Comparison of ENCODE assay signal across 8 cellular contexts in genomic region chr18:46104128-46104911, GRCh38. TPM values are rescaled to one million over a fixed set of nuclear protein-coding genes. Genes with fewer than 3 reads are reported as not detected.
DNase-seq lines count a peak whose midpoint lies in the region; ATAC-seq and TF ChIP-seq lines count a peak whose summit lies in the region.

Gene HAUS1 (plus strand): TSS chr18:46104385. CDS start chr18:46104412, 27 bp downstream.

- peaks cover 31% of the 10 kb centered on the region for H3K4me1 Mint-ChIP-seq in CD8-positive, alpha-beta T cell (ENCODE audit: low read depth)

- intact Hi-C loops in CD8-positive, alpha-beta T cell (cut with DNase I, micrococcal nuclease) = loop anchor here (1.0 to 10.0 kb wide), 6 partner anchors 68 to 1830 kb away; partner anchors contain the start of genes EPG5 (in 1 of the 2), KATNAL2 (in 1 of the 2), PIAS2 (in 1 of the 2) and SMAD2 (in 1 of the 2)

- no peaks in the 10 kb centered on the region for H3K27me3 ChIP-seq in CD8-positive, alpha-beta T cell (ENCODE audit: insufficient read depth, low read length)
- H3K27me3 ChIP-seq in lung (ENCODE audit: control insufficient read depth, insufficient read depth) = no peaks in the 10 kb centered on the region

- H3K4me3 Mint-ChIP-seq in CD8-positive, alpha-beta T cell = peak within 1 kb of the TSS; percentile 96

- no peak for TF ChIP-seq CTCF in CD8-positive, alpha-beta T cell (IDR thresholded peaks at IDR 0.05)
- no peak for TF ChIP-seq CTCF in lung (IDR thresholded peaks at IDR 0.05; ENCODE audit: control extremely low read depth, extremely low read depth)

- peak; percentile 42 to 88 (median 77) for DNase-seq in CD8-positive, alpha-beta T cell
- peak; percentile 25 for DNase-seq in HS-5 (ENCODE audit: low read depth)
- DNase-seq in NOMO-1 (lab: John Stamatoyannopoulos, UW; ENCODE audit: unreplicated experiment in 2 of 2) = peak; percentile 71 to 82
- peak; percentile 94 for DNase-seq in activated CD8-positive, alpha-beta memory T cell treated with anti-CD3 and anti-CD28 coated beads for 24 hours
- peak; percentile 80 for DNase-seq in effector CD8-positive, alpha-beta T cell (lab: John Stamatoyannopoulos, UW)
- peak; percentile 93 for DNase-seq in lung (ENCODE audit: low spot score)
- DNase-seq in stimulated activated CD4-positive, alpha-beta T cell treated with anti-CD3 and anti-CD28 coated beads, TNF-alpha, amount 100 ng/mL, for 24 hours (ENCODE audit: low read depth in 3 of 3) = peak; percentile 75 to 86 (median 76)

- peaks cover 24% of the 10 kb centered on the region for H3K36me3 Mint-ChIP-seq in CD8-positive, alpha-beta T cell

- 0 to 1% methylated on average over 55 to 57 of the region's 57 CpGs for WGBS in lung, 2 donors

- ATAC-seq in CD8-positive, alpha-beta T cell = peak; percentile 95
- ATAC-seq in GM19463 (IDR thresholded peaks at IDR 0.05; ENCODE audit: unreplicated experiment) = peak; percentile 97
- ATAC-seq in lung (ENCODE audit: insufficient read depth, low FRiP score) = peak; percentile 97

- CTCF ChIA-PET in CD8-positive, alpha-beta T cell (lab: Charles Lee) = interaction anchor here (1.4 to 1.8 kb wide), 3 partner anchors 24 to 69 kb away, joined by 4 to 6 read pairs (median 4); no protein-coding TSS in a partner anchor

- H3K9me3 Mint-ChIP-seq in CD8-positive, alpha-beta T cell = no peaks in the 10 kb centered on the region

- H3K4me3 ChIP-seq in CD8-positive, alpha-beta T cell (ENCODE audit: low read depth, low read length) = peak within 1 kb of the TSS; percentile 87
- H3K4me3 ChIP-seq in lung = peak within 1 kb of the TSS; percentile 66

- H3K27ac Mint-ChIP-seq in CD8-positive, alpha-beta T cell = peak within 1 kb of the TSS; percentile 88

- no peaks in the 10 kb centered on the region for H3K27me3 Mint-ChIP-seq in CD8-positive, alpha-beta T cell (ENCODE audit: low read depth)

- no peaks in the 10 kb centered on the region for H3K9me3 ChIP-seq in CD8-positive, alpha-beta T cell (ENCODE audit: low read length)
- H3K9me3 ChIP-seq in lung (ENCODE audit: control insufficient read depth in 2 of 2, insufficient read depth in 1 of 2, low read length in 1 of 2) = no peaks in the 10 kb centered on the region

- H3K36me3 ChIP-seq in CD8-positive, alpha-beta T cell (ENCODE audit: insufficient read depth, low read length) = no peaks in the 10 kb centered on the region
- peaks cover 0 to 4% of the 10 kb centered on the region in 2 donors for H3K36me3 ChIP-seq in lung (ENCODE audit: control insufficient read depth in 2 of 2, insufficient read depth in 2 of 2, low read length in 2 of 2)

- H3K4me1 ChIP-seq in CD8-positive, alpha-beta T cell (ENCODE audit: insufficient read depth, low read length) = peaks cover 12% of the 10 kb centered on the region
- no peaks in the 10 kb centered on the region for H3K4me1 ChIP-seq in lung (ENCODE audit: control insufficient read depth in 2 of 2, insufficient read depth in 2 of 2, low read length in 2 of 2)

- peak within 1 kb of the TSS; percentile 52 for H3K27ac ChIP-seq in CD8-positive, alpha-beta T cell (ENCODE audit: low read depth, low read length)
- H3K27ac ChIP-seq in lung (ENCODE audit: low read depth in 1 of 2, low read length in 1 of 2) = peak within 1 kb of the TSS; percentile 78 to 86

- POLR2A ChIA-PET in CD8-positive, alpha-beta T cell (lab: Charles Lee) = interaction anchor here (0.8 to 1.5 kb wide), 2 partner anchors 55 to 69 kb away, joined by 3 to 5 read pairs; a partner anchor contains a TSS

RNA-seq across cellular contexts. Expression of gene HAUS1, which starts in this region (rescaled TPM):
- total RNA-seq in CD8-positive, alpha-beta T cell = 1 to 10 TPM; 6.3 to 8.8 TPM
- 10 to 100 TPM; 17.2 to 23.5 TPM for total RNA-seq in lung
- polyA plus RNA-seq in lung = 10 to 100 TPM; 16.8 to 27.7 TPM

Comparison
In these comparisons a context has a peak if more than half of its experiments do, and no peak if none do; other contexts are left out.
1. Peak in every context shown above with its lines: DNase-seq, ATAC-seq, H3K4me3 ChIP-seq and H3K27ac ChIP-seq.
2. DNase-seq: peak in every context shown above with its lines; median percentile 94 in activated CD8-positive, alpha-beta memory T cell treated with anti-CD3 and anti-CD28 coated beads for 24 hours; 93 in lung; 80 in effector CD8-positive, alpha-beta T cell; 77 in CD8-positive, alpha-beta T cell; 76 in NOMO-1; 76 in stimulated activated CD4-positive, alpha-beta T cell treated with anti-CD3 and anti-CD28 coated beads, TNF-alpha, amount 100 ng/mL, for 24 hours; 25 in HS-5.